In the genomic region with DNA sequence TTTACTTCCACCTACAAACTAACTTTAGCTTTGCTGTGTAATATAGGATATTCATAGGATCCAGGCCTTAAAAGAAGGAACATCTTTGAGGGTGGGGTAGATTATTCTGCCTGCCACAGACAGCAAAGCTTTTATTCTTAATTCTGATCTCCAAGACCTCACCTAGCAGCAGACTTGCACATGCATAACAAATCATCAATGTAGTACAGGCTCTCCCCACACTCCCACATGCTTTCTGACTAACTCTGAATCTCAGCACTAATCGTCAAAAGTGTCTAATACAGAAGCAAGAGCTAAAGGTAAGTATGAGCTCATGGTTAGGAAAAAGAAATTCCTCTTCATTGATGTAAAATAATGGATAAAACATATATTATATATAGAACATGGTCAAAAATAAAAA, we compare ENCODE assay signal across 25 cellular contexts.
"Had no signal": no experiment of that assay in that cellular context is flagged by ENCODE, and none has a peak within 500 bp of the region (broad histone marks: within the 10 kb centered on the region; RNA-seq: fewer than 3 reads in every experiment).

No MANE protein-coding gene starts in this region.

- H3K27me3 ChIP-seq: hepatocyte, neural progenitor cell, ovary, stomach, testis, thyroid gland, transverse colon, upper lobe of left lung, vagina had no signal

- H3K9me3 ChIP-seq: left ventricle myocardium inferior, ovary, stomach, testis, thyroid gland, transverse colon, upper lobe of left lung, vagina had no signal

- H3K36me3 ChIP-seq: left ventricle myocardium inferior, neural progenitor cell, ovary, stomach, thyroid gland, transverse colon, upper lobe of left lung, vagina had no signal

- H3K4me3 ChIP-seq: hepatocyte, left ventricle myocardium inferior, lung, neural progenitor cell, ovary, skin epidermis, stomach, testis, thyroid gland, transverse colon, upper lobe of left lung, vagina had no signal

- H2AFZ ChIP-seq: hepatocyte, neural progenitor cell had no signal

- H3K9ac ChIP-seq: neural progenitor cell had no signal

- H3K4me1 ChIP-seq: left ventricle myocardium inferior, neural progenitor cell, stomach, testis, thyroid gland, transverse colon, upper lobe of left lung, vagina had no signal

- H3K27ac ChIP-seq: hepatocyte, left ventricle myocardium inferior, neural progenitor cell, ovary, skin epidermis, stomach, testis, thyroid gland, transverse colon, upper lobe of left lung, vagina had no signal

- H3K79me2 ChIP-seq: hepatocyte had no signal

- H3K4me2 ChIP-seq: hepatocyte, neural progenitor cell had no signal

- DNase-seq: left colon; left ventricle myocardium inferior; mesendoderm; naive B cell; natural killer cell; nephron progenitor cell; ovary; retina; right cardiac atrium; stimulated activated CD4-positive, alpha-beta T cell treated with anti-CD3 and anti-CD28 coated beads, Interleukin-12 subunit alpha, Interleukin-12 subunit beta, amount 100 ng/mL, for 4 hours; stimulated activated CD4-positive, alpha-beta T cell treated with anti-CD3 and anti-CD28 coated beads, Interleukin-15, amount 100 ng/mL, for 24 hours; stimulated activated CD4-positive, alpha-beta T cell treated with anti-CD3 and anti-CD28 coated beads, Interleukin-2, amount 100 ng/mL, for 24 hours; stimulated activated CD4-positive, alpha-beta T cell treated with anti-CD3 and anti-CD28 coated beads, Interleukin-4, amount 100 ng/mL, for 1 hour; stimulated activated naive B cell treated with anti-CD40 and anti-IgM and Interleukin-4, amounts not matched to agents 10 μg/mL and 1 μg/mL and 100 μg/mL, for 72 hours; stimulated activated naive CD8-positive, alpha-beta T cell treated with anti-CD3 and anti-CD28 coated beads, Interleukin-15, Interleukin-2, amounts not matched to agents 100 U/mL and 50 U/mL, for 24 hours; stomach; testis; thyroid gland; transverse colon; upper lobe of left lung had no signal
